ENCODE assay signal across 26 cellular contexts in the genomic region with DNA sequence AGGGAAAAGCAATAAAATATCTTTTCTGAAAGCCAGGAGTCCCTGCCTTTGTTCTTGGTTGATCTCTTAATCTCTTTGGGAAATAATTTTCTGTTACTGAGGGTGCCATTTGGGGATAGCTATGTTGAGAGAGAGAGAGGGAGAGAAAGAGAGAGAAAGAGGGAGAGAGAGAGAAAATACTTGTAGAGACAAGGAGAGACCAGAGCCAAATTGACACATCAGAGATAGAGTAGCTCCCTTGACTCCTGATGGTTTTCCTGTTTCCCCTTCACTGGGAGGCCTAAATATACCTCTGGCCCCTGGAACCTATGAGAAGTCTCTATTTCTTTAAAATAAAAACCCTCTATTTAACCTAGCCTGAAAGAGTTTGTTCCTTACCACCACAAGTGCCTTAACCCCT.
"Had no signal": no experiment of that assay in that cellular context is flagged by ENCODE, and none has a peak within 500 bp of the region (broad histone marks: within the 10 kb centered on the region; RNA-seq: fewer than 3 reads in every experiment).

No MANE protein-coding gene starts in this region.

- H3K27ac Mint-ChIP-seq: activated CD4-positive, alpha-beta T cell treated with anti-CD3 and anti-CD28 coated beads for 36 hours; activated CD8-positive, alpha-beta T cell treated with anti-CD3 and anti-CD28 coated beads for 36 hours; activated naive CD4-positive, alpha-beta T cell treated with anti-CD3 and anti-CD28 coated beads, Interleukin-2, amount 50 U/mL, for 72 hours; activated naive CD8-positive, alpha-beta T cell treated with anti-CD3 and anti-CD28 coated beads, Interleukin-2, amount 50 U/mL, for 24 hours had no signal

- H3K27me3 ChIP-seq: ascending aorta, body of pancreas, MG63, SJCRH30 had no signal

- ATAC-seq: activated CD4-positive, alpha-beta T cell treated with anti-CD3 and anti-CD28 coated beads for 36 hours; activated CD8-positive, alpha-beta T cell treated with anti-CD3 and anti-CD28 coated beads for 36 hours; activated naive CD4-positive, alpha-beta T cell treated with anti-CD3 and anti-CD28 coated beads, Interleukin-2, amount 50 U/mL, for 72 hours; activated naive CD8-positive, alpha-beta T cell treated with anti-CD3 and anti-CD28 coated beads, Interleukin-2, amount 50 U/mL, for 24 hours; body of pancreas had no signal

- H3K9me3 ChIP-seq: ascending aorta, body of pancreas, MG63, SJCRH30, SK-N-SH had no signal

- H3K36me3 ChIP-seq: ascending aorta, MG63, SJCRH30, WERI-Rb-1 had no signal

- H3K4me1 ChIP-seq: ascending aorta, body of pancreas, SJCRH30 had no signal

- DNase-seq: activated CD4-positive, alpha-beta T cell treated with anti-CD3 and anti-CD28 coated beads for 36 hours; activated CD4-positive, alpha-beta T cell treated with anti-CD3 and anti-CD28 coated beads, Interleukin-2, amount 50 U/mL, for 1 hour; activated CD8-positive, alpha-beta memory T cell treated with anti-CD3 and anti-CD28 coated beads, Interleukin-2, amount 50 U/mL, for 48 hours; activated CD8-positive, alpha-beta T cell treated with anti-CD3 and anti-CD28 coated beads for 36 hours; activated effector memory CD4-positive, alpha-beta T cell treated with anti-CD3 and anti-CD28 coated beads, Interleukin-2, amount 50 U/mL, for 16 hours; activated naive CD4-positive, alpha-beta T cell treated with Interleukin-2 at 50 U/mL for 16 hours; activated naive CD8-positive, alpha-beta T cell treated with anti-CD3 and anti-CD28 coated beads, Interleukin-2, amount 50 U/mL, for 24 hours; activated T-cell treated with anti-CD3 and anti-CD28 coated beads, Interleukin-2, amount 50 U/mL, for 1 hour; amniotic stem cell; body of pancreas; MG63; MV-4-11; NCI-H1092 treated with DMSO at 0.1 percent for 48 hours; NCI-H1417 treated with DMSO at 0.1 percent for 48 hours; NCI-H1694; NCI-H2029; NCI-H345; NCI-H510A; NCI-H526 treated with DMSO at 0.1 percent for 48 hours; NCI-H82; SJCRH30; SK-N-SH; T-helper 1 cell; WERI-Rb-1 had no signal

- H3K27ac ChIP-seq: ascending aorta, body of pancreas, SJCRH30, WERI-Rb-1 had no signal

- H3K36me3 Mint-ChIP-seq: activated naive CD4-positive, alpha-beta T cell treated with anti-CD3 and anti-CD28 coated beads, Interleukin-2, amount 50 U/mL, for 72 hours had no signal

- H3K9ac ChIP-seq: SK-N-SH had no signal

- H3K4me3 ChIP-seq: ascending aorta, body of pancreas, MG63, SJCRH30 had no signal

- H3K9me3 Mint-ChIP-seq: activated naive CD8-positive, alpha-beta T cell treated with anti-CD3 and anti-CD28 coated beads, Interleukin-2, amount 50 U/mL, for 24 hours had no signal

- H3K4me3 Mint-ChIP-seq: activated CD4-positive, alpha-beta T cell treated with anti-CD3 and anti-CD28 coated beads for 36 hours; activated CD8-positive, alpha-beta T cell treated with anti-CD3 and anti-CD28 coated beads for 36 hours; activated naive CD8-positive, alpha-beta T cell treated with anti-CD3 and anti-CD28 coated beads, Interleukin-2, amount 50 U/mL, for 24 hours had no signal

- H3K27me3 Mint-ChIP-seq: activated CD4-positive, alpha-beta T cell treated with anti-CD3 and anti-CD28 coated beads for 36 hours; activated CD8-positive, alpha-beta T cell treated with anti-CD3 and anti-CD28 coated beads for 36 hours; activated naive CD8-positive, alpha-beta T cell treated with anti-CD3 and anti-CD28 coated beads, Interleukin-2, amount 50 U/mL, for 24 hours had no signal
